Comparison of ENCODE assay signal across 11 cellular contexts in genomic region chr11:130145328-130145812, GRCh38. TPM values are rescaled to one million over a fixed set of nuclear protein-coding genes. Genes with fewer than 3 reads are reported as not detected.
DNase-seq lines count a peak whose midpoint lies in the region; ATAC-seq and TF ChIP-seq lines count a peak whose summit lies in the region.
"Had no signal": no experiment of that assay in that cellular context is flagged by ENCODE, and none has a peak within 500 bp of the region (broad histone marks: within the 10 kb centered on the region; RNA-seq: fewer than 3 reads in every experiment).

No MANE protein-coding gene starts in this region.

- no peaks in the 10 kb centered on the region for H3K36me3 ChIP-seq in body of pancreas (replicated peaks in 1 of 2; ENCODE audit: insufficient read depth in 1 of 2, low read depth in 2 of 2)
- H3K36me3 ChIP-seq in thyroid gland, result peaks cover 17 to 28% of the 10 kb centered on the region in 2 donors

- TF ChIP-seq CTCF in body of pancreas (IDR thresholded peaks at IDR 0.05), result no peak
- TF ChIP-seq CTCF in thyroid gland (IDR thresholded peaks at IDR 0.05), result no peak

- H3K4me1 Mint-ChIP-seq in activated CD4-positive, alpha-beta memory T cell treated with anti-CD3 and anti-CD28 coated beads, Interleukin-2, amount 10 ng/mL, durations not matched to agents 7 days and 5 days, result peaks cover 11% of the 10 kb centered on the region

- no peak overlapping the region for H3K4me3 ChIP-seq in body of pancreas
- H3K4me3 ChIP-seq in thyroid gland (replicated peaks in 1 of 3), result no peak overlapping the region

- POLR2A ChIA-PET in activated CD4-positive, alpha-beta memory T cell treated with anti-CD3 and anti-CD28 coated beads, Interleukin-2, amount 10 ng/mL, durations not matched to agents 7 days and 5 days (lab: Charles Lee), result no interaction called here

- CTCF ChIA-PET in activated CD4-positive, alpha-beta memory T cell treated with anti-CD3 and anti-CD28 coated beads, Interleukin-2, amount 10 ng/mL, durations not matched to agents 7 days and 5 days (lab: Charles Lee), result interaction anchor here (2.3 kb wide), 1 partner anchor 13 kb away, joined by 15 read pairs; no protein-coding TSS in a partner anchor

- 19 to 32% methylated on average over 3 of the region's 3 CpGs for WGBS in body of pancreas, 2 donors
- WGBS in thyroid gland, 2 donors, result 42 to 49% methylated on average over 3 of the region's 3 CpGs

- peaks cover 38% of the 10 kb centered on the region for H3K4me1 ChIP-seq in body of pancreas
- peaks cover 18 to 23% of the 10 kb centered on the region in 2 donors for H3K4me1 ChIP-seq in thyroid gland

- no peaks in the 10 kb centered on the region for H3K27me3 Mint-ChIP-seq in activated CD4-positive, alpha-beta memory T cell treated with anti-CD3 and anti-CD28 coated beads, Interleukin-2, amount 10 ng/mL, durations not matched to agents 7 days and 5 days
- H3K27me3 Mint-ChIP-seq: activated naive CD8-positive, alpha-beta T cell treated with anti-CD3 and anti-CD28 coated beads, Interleukin-2, amount 50 U/mL, for 24 hours had no signal

- H3K9me3 Mint-ChIP-seq in activated CD4-positive, alpha-beta memory T cell treated with anti-CD3 and anti-CD28 coated beads, Interleukin-2, amount 10 ng/mL, durations not matched to agents 7 days and 5 days, result no peaks in the 10 kb centered on the region
- H3K9me3 Mint-ChIP-seq: activated naive CD8-positive, alpha-beta T cell treated with anti-CD3 and anti-CD28 coated beads, Interleukin-2, amount 50 U/mL, for 24 hours had no signal

- ATAC-seq in body of pancreas, result peak; percentile 65
- ATAC-seq in left lobe of liver, result peak; percentile 65
- no peak for ATAC-seq in HG03280 (IDR thresholded peaks at IDR 0.05; ENCODE audit: unreplicated experiment)
- ATAC-seq: activated naive CD8-positive, alpha-beta T cell treated with anti-CD3 and anti-CD28 coated beads, Interleukin-2, amount 50 U/mL, for 24 hours had no signal

- intact Hi-C loops in body of pancreas (cut with DNase I) (no loop called here), thyroid gland (cut with DNase I) (no loop called here)

- H3K27me3 ChIP-seq in body of pancreas (no peaks in the 10 kb centered on the region), thyroid gland (no peaks in the 10 kb centered on the region)

- DNase-seq in DMS153 (lab: John Stamatoyannopoulos, UW), result peak; percentile 14
- no peak for DNase-seq in DMS153 treated with DMSO at 0.1 percent for 48 hours (lab: John Stamatoyannopoulos, UW; ENCODE audit: unreplicated experiment)
- peak in 2 of 4 donors; percentile 46 to 64 for DNase-seq in body of pancreas
- no peak for DNase-seq in left lobe of liver (ENCODE audit: low spot score)
- DNase-seq in thyroid gland, result peak; percentile 62 to 65
- no peak for DNase-seq in GM03348 (ENCODE audit: low spot score)
- no peak for DNase-seq in activated CD4-positive, alpha-beta memory T cell treated with anti-CD3 and anti-CD28 coated beads, Interleukin-2, amount 10 ng/mL, durations not matched to agents 7 days and 5 days
- DNase-seq: activated naive CD8-positive, alpha-beta T cell treated with anti-CD3 and anti-CD28 coated beads, Interleukin-2, amount 50 U/mL, for 24 hours; NCI-H1436 had no signal

- TF ChIP-seq POLR2A in body of pancreas (IDR thresholded peaks at IDR 0.05) (no peak), thyroid gland (IDR thresholded peaks at IDR 0.05) (no peak)

- H3K27ac ChIP-seq in body of pancreas (peak overlapping the region; percentile 3 to 86 (median 80)), thyroid gland (peak overlapping the region; percentile 57 to 72 (median 61))

- H3K9me3 ChIP-seq in body of pancreas (no peaks in the 10 kb centered on the region), thyroid gland (no peaks in the 10 kb centered on the region)

- H3K27ac Mint-ChIP-seq in activated CD4-positive, alpha-beta memory T cell treated with anti-CD3 and anti-CD28 coated beads, Interleukin-2, amount 10 ng/mL, durations not matched to agents 7 days and 5 days, result no peak overlapping the region
- H3K27ac Mint-ChIP-seq: activated naive CD8-positive, alpha-beta T cell treated with anti-CD3 and anti-CD28 coated beads, Interleukin-2, amount 50 U/mL, for 24 hours had no signal

- H3K4me3 Mint-ChIP-seq in activated CD4-positive, alpha-beta memory T cell treated with anti-CD3 and anti-CD28 coated beads, Interleukin-2, amount 10 ng/mL, durations not matched to agents 7 days and 5 days, result no peak overlapping the region
- H3K4me3 Mint-ChIP-seq: activated naive CD8-positive, alpha-beta T cell treated with anti-CD3 and anti-CD28 coated beads, Interleukin-2, amount 50 U/mL, for 24 hours had no signal

- no peaks in the 10 kb centered on the region for H3K36me3 Mint-ChIP-seq in activated CD4-positive, alpha-beta memory T cell treated with anti-CD3 and anti-CD28 coated beads, Interleukin-2, amount 10 ng/mL, durations not matched to agents 7 days and 5 days (ENCODE audit: low read depth)

RNA-seq across cellular contexts. Expression of gene ST14, which starts 14.2 kb away (rescaled TPM):
- total RNA-seq in body of pancreas (10 to 100 TPM; 55.3 to 61.0 TPM), left lobe of liver (3.7 TPM), thyroid gland (100 to 1,000 TPM in 2 of 4 donors, 10 to 100 TPM in 2; 53.3 to 102 (median 90.7) TPM)
- total RNA-seq in activated CD4-positive, alpha-beta memory T cell treated with anti-CD3 and anti-CD28 coated beads, Interleukin-2, amount 10 ng/mL, durations not matched to agents 7 days and 5 days, result not detected
- total RNA-seq: T-helper 2 cell treated with Interferon-gamma antibody and Interleukin-4, amounts not matched to agents 100 ng/mL and 5 ng/mL, for 36 hours had no signal

Comparison
In these comparisons a context has a peak if more than half of its experiments do, and no peak if none do; other contexts are left out.
1. DNase-seq: peak in DMS153 (single experiment) and thyroid gland (2 of 2); none in DMS153 treated with DMSO at 0.1 percent for 48 hours (single experiment), left lobe of liver (single experiment), GM03348 (single experiment) and activated CD4-positive, alpha-beta memory T cell treated with anti-CD3 and anti-CD28 coated beads, Interleukin-2, amount 10 ng/mL, durations not matched to agents 7 days and 5 days (single experiment).
2. RNA of gene ST14, which starts 14.2 kb away (total RNA-seq): 53.3 to 102 TPM in thyroid gland and 55.3 to 61.0 TPM in body of pancreas; 3.7 TPM in left lobe of liver (single experiment) and not detected in activated CD4-positive, alpha-beta memory T cell treated with anti-CD3 and anti-CD28 coated beads, Interleukin-2, amount 10 ng/mL, durations not matched to agents 7 days and 5 days; every median in the first group is over 10 times any median in the second.